ENCODE assay signal across 8 cellular contexts in genomic region chr3:25662921-25663320, GRCh38. TPM values are rescaled to one million over a fixed set of nuclear protein-coding genes. Genes with fewer than 3 reads are reported as not detected.
A peak's percentile ranks its signal among the peaks of the same experiment; 100 is the strongest.
DNase-seq lines count a peak whose midpoint lies in the region; ATAC-seq and TF ChIP-seq lines count a peak whose summit lies in the region.

No MANE protein-coding gene starts in this region.

- no peak overlapping the region for H3K18ac ChIP-seq in mesendoderm (ENCODE audit: low read length)

- peak overlapping the region; percentile 77 for H3K9ac ChIP-seq in mammary epithelial cell (ENCODE audit: insufficient read depth, low read length)
- peak overlapping the region; percentile 96 for H3K9ac ChIP-seq in mesendoderm (ENCODE audit: low read length)

- H2AFZ ChIP-seq in mammary epithelial cell (ENCODE audit: low read depth, low read length) = peak overlapping the region; percentile 100

- no peak overlapping the region for H2AK5ac ChIP-seq in mesendoderm (ENCODE audit: low read length)

- H2BK15ac ChIP-seq in mesendoderm (replicated peaks; ENCODE audit: low read depth) = no peak overlapping the region

- H4K5ac ChIP-seq in mesendoderm (ENCODE audit: low read length) = no peak overlapping the region

- TF ChIP-seq CTCF in heart right ventricle (IDR thresholded peaks at IDR 0.05) (no peak), mammary epithelial cell (conservative IDR thresholded peaks at IDR 0.05 in 1 of 2, IDR thresholded peaks at IDR 0.05 in 1 of 2; ENCODE audit: extremely low read depth in 1 of 2, insufficient read depth in 1 of 2, low read depth in 1 of 2, low read length in 2 of 2) (no peak)

- H3K27ac ChIP-seq in heart right ventricle (peak overlapping the region in 9 of 10 donors; percentile 93 to 98 (median 97)), mammary epithelial cell (ENCODE audit: insufficient read depth, low read depth, low read length) (peak overlapping the region; percentile 82), mesendoderm (ENCODE audit: low read depth, low read length) (no peak overlapping the region), urinary bladder (ENCODE audit: low read depth) (no peak overlapping the region)

- WGBS in heart right ventricle, 2 donors = 4 to 5% methylated on average over 4 of the region's 4 CpGs
- WGBS in mammary epithelial cell (ENCODE audit: low coverage, missing lambda C conversion rate) = 5% methylated on average over 4 of the region's 4 CpGs
- no CpG with 5 or more reads among the region's 4 CpGs for WGBS in mesendoderm (ENCODE audit: extremely low coverage, insufficient coverage, low lambda C conversion rate)
- 4% methylated on average over 4 of the region's 4 CpGs for WGBS in urinary bladder

- H3K4me1 ChIP-seq in heart right ventricle (peaks cover 3 to 61% (median 56%) of the 10 kb centered on the region in 9 donors), mammary epithelial cell (ENCODE audit: insufficient read depth, low read length) (peaks cover 11% of the 10 kb centered on the region), mesendoderm (ENCODE audit: control insufficient read depth, low read depth, low read length) (no peaks in the 10 kb centered on the region), urinary bladder (ENCODE audit: insufficient read depth) (peaks cover 2% of the 10 kb centered on the region)

- H4K20me1 ChIP-seq in mammary epithelial cell (ENCODE audit: insufficient read depth, low read length) = peaks cover 2% of the 10 kb centered on the region

- H3K79me2 ChIP-seq in mammary epithelial cell (ENCODE audit: insufficient read depth, low read length) (peaks cover 60% of the 10 kb centered on the region), mesendoderm (ENCODE audit: control insufficient read depth, insufficient read depth, low read length) (peaks cover 35% of the 10 kb centered on the region)

- H4K8ac ChIP-seq in mesendoderm (ENCODE audit: low read depth, low read length) = no peak overlapping the region

- dilution Hi-C loops in mammary epithelial cell (cut with HindIII; ENCODE audit: low sequenced_read_pairs) = no loop called here

- no peak for ATAC-seq in heart right ventricle
- ATAC-seq in left ventricle myocardium superior = no peak

- H3K4ac ChIP-seq in mesendoderm (ENCODE audit: low read depth, low read length) = no peak overlapping the region

- H2BK5ac ChIP-seq in mesendoderm (ENCODE audit: low read length) = no peak overlapping the region

- H3K36me3 ChIP-seq in heart right ventricle (no peaks in the 10 kb centered on the region), mammary epithelial cell (ENCODE audit: insufficient read depth, low read length) (no peaks in the 10 kb centered on the region), mesendoderm (ENCODE audit: control insufficient read depth, insufficient read depth, low read length) (no peaks in the 10 kb centered on the region), urinary bladder (ENCODE audit: insufficient read depth) (no peaks in the 10 kb centered on the region)

- peak overlapping the region; percentile 64 to 89 (median 76) for H3K4me3 ChIP-seq in heart right ventricle
- peak overlapping the region; percentile 90 to 97 (median 93) for H3K4me3 ChIP-seq in mammary epithelial cell (replicated peaks in 1 of 3; ENCODE audit: insufficient read depth in 1 of 3, low read depth in 2 of 3, low read length in 3 of 3)
- H3K4me3 ChIP-seq in mesendoderm (ENCODE audit: low read length) = peak overlapping the region; percentile 80
- peak overlapping the region; percentile 91 for H3K4me3 ChIP-seq in urinary bladder (ENCODE audit: low read depth, low read length)

- CTCF ChIA-PET in mammary epithelial cell (lab: Charles Lee; ENCODE audit: low non-redundant PET) = no interaction called here

- peaks cover 2% of the 10 kb centered on the region for H3K79me1 ChIP-seq in mesendoderm (ENCODE audit: low read length)

- no TSS peak for BruUV-seq in mammary epithelial cell (replicated peaks; lab: Mats Ljungman, UMichigan)

- no peak overlapping the region for H2BK120ac ChIP-seq in mesendoderm (ENCODE audit: low read depth, low read length)

- no peak for DNase-seq in heart right ventricle
- no peak for DNase-seq in left ventricle myocardium superior
- no peak for DNase-seq in mammary epithelial cell
- DNase-seq in mesendoderm = no peak
- no peak for DNase-seq in iPS-NIHi7 (ENCODE audit: extremely low spot score)
- DNase-seq in NCI-H345 (lab: John Stamatoyannopoulos, UW) = no peak
- DNase-seq in activated naive CD4-positive, alpha-beta T cell (lab: John Stamatoyannopoulos, UW) = no peak

- no peaks in the 10 kb centered on the region for H3K9me3 ChIP-seq in heart right ventricle
- H3K9me3 ChIP-seq in mammary epithelial cell (replicated peaks; ENCODE audit: insufficient read depth, low read length) = no peaks in the 10 kb centered on the region

- in situ Hi-C loops in mammary epithelial cell (cut with MboI; ENCODE audit: low sequenced_read_pairs in 2 of 2) = loop anchor here in 1 of 2 donors (25.0 kb wide), 1 partner anchor 199 kb away; no protein-coding TSS in a partner anchor

- H3K23ac ChIP-seq in mesendoderm (ENCODE audit: low read length) = no peak overlapping the region

- H3K56ac ChIP-seq in mesendoderm (ENCODE audit: low read length) = peak overlapping the region; percentile 98

- H3K27me3 ChIP-seq in heart right ventricle (no peaks in the 10 kb centered on the region), mammary epithelial cell (ENCODE audit: insufficient read depth, low read length) (no peaks in the 10 kb centered on the region), mesendoderm (ENCODE audit: insufficient read depth, low read length, poor library complexity) (no peaks in the 10 kb centered on the region)

- intact Hi-C loops in heart right ventricle (cut with DNase I) (loop anchor here in 7 of 10 donors (2.0 to 10.0 kb wide), 4 partner anchors 119 to 442 kb away; partner anchors contain the start of gene NGLY1 (in 2 of the 7)), left ventricle myocardium superior (cut with micrococcal nuclease) (loop anchor here (10.0 kb wide), 1 partner anchor 122 kb away; the partner anchor contains the start of gene NGLY1), mammary epithelial cell (cut with micrococcal nuclease) (loop anchor here (1.0 to 10.0 kb wide), 4 partner anchors 82 to 194 kb away; no protein-coding TSS in a partner anchor)

- H3K4me2 ChIP-seq in mammary epithelial cell (ENCODE audit: insufficient read depth, low read depth, low read length) (peak overlapping the region; percentile 88), mesendoderm (ENCODE audit: low read length) (peak overlapping the region; percentile 92)

RNA-seq across cellular contexts. Expression of gene TOP2B, which starts 1.8 kb away (rescaled TPM):
- total RNA-seq in heart right ventricle (100 to 1,000 TPM in 7 of 10 donors, 10 to 100 TPM in 3; 87.4 to 126 (median 102) TPM), left ventricle myocardium superior (113 TPM), mammary epithelial cell (10 to 100 TPM; 46.3 to 72.4 TPM), urinary bladder (325 TPM)
- polyA plus RNA-seq in heart right ventricle (10 to 100 TPM; 34.2 to 47.2 TPM), mammary epithelial cell (19.2 TPM), urinary bladder (73.8 TPM)
- polyA minus RNA-seq in mammary epithelial cell = 42.4 TPM
- polyA plus RNA-seq in mesendoderm (2013, experiment 1 of 2) = 119 TPM
- polyA plus RNA-seq in mesendoderm (2013, experiment 2 of 2) = 116 TPM

Comparison
In these comparisons a context has a peak if more than half of its experiments do, and no peak if none do; other contexts are left out.
1. H3K27ac ChIP-seq: peak in heart right ventricle (9 of 10) and mammary epithelial cell (single experiment); none in mesendoderm (single experiment) and urinary bladder (single experiment).
2. Peak in every context shown above with its lines, with median percentiles within 50 percentile points of each other: H3K4me3 ChIP-seq.